ENCODE assay signal across 15 cellular contexts in genomic region chr12:2156333-2156732, GRCh38.
DNase-seq lines count a peak whose midpoint lies in the region; ATAC-seq and TF ChIP-seq lines count a peak whose summit lies in the region.
"Had no signal": no experiment of that assay in that cellular context is flagged by ENCODE, and none has a peak within 500 bp of the region (broad histone marks: within the 10 kb centered on the region; RNA-seq: fewer than 3 reads in every experiment).

No MANE protein-coding gene starts in this region.

- peaks cover 9% of the 10 kb centered on the region for H3K36me3 Mint-ChIP-seq in osteocyte (ENCODE audit: unreplicated experiment)

- TF ChIP-seq CTCF in astrocyte of the spinal cord (IDR thresholded peaks at IDR 0.05; ENCODE audit: low read depth, low read length): no peak
- no peak for TF ChIP-seq CTCF in osteocyte (IDR thresholded peaks at IDR 0.05)

- no peaks in the 10 kb centered on the region for H3K27me3 ChIP-seq in MG63

- no peaks in the 10 kb centered on the region for H3K9me3 ChIP-seq in MG63
- H3K9me3 ChIP-seq: Caco-2, HAP-1 had no signal

- in situ Hi-C loops in astrocyte of the spinal cord (cut with HindIII; ENCODE audit: low sequenced_read_pairs) (no loop called here), G401 (cut with HindIII; ENCODE audit: low sequenced_read_pairs) (no loop called here)

- H3K4me1 Mint-ChIP-seq in osteocyte (ENCODE audit: unreplicated experiment): peaks cover 44% of the 10 kb centered on the region

- H3K27ac Mint-ChIP-seq in osteocyte (ENCODE audit: unreplicated experiment): no peak overlapping the region
- H3K27ac Mint-ChIP-seq: CD4-positive, alpha-beta T cell had no signal

- no peaks in the 10 kb centered on the region for H3K36me3 ChIP-seq in MG63
- H3K36me3 ChIP-seq: HAP-1 had no signal

- no peaks in the 10 kb centered on the region for H3K9me3 Mint-ChIP-seq in osteocyte (ENCODE audit: unreplicated experiment)
- H3K9me3 Mint-ChIP-seq: CD4-positive, alpha-beta T cell had no signal

- H3K4me3 Mint-ChIP-seq in osteocyte (ENCODE audit: unreplicated experiment): no peak overlapping the region
- H3K4me3 Mint-ChIP-seq: CD4-positive, alpha-beta T cell had no signal

- DNase-seq in MG63 (peak; percentile 68), astrocyte of the spinal cord (ENCODE audit: low read depth, low spot score) (peak; percentile 45), fibroblast of peridontal ligament (ENCODE audit: extremely low read depth) (peak; percentile 84), osteocyte (ENCODE audit: extremely low spot score, unreplicated experiment) (no peak), mesenteric fat pad (ENCODE audit: low spot score) (no peak), G401 (ENCODE audit: low spot score) (no peak)
- DNase-seq: ACHN; AML-193; Caco-2; CD4-positive, alpha-beta T cell; GF-D8; GM23248 had no signal

- H3K27me3 Mint-ChIP-seq in osteocyte (ENCODE audit: unreplicated experiment): no peaks in the 10 kb centered on the region

- H3K4me3 ChIP-seq in MG63 (no peak overlapping the region), astrocyte of the spinal cord (ENCODE audit: low read depth, low read length) (no peak overlapping the region)
- H3K4me3 ChIP-seq: GM23248, HAP-1, K562 had no signal

- no peak for ATAC-seq in GM21737 (IDR thresholded peaks at IDR 0.05; ENCODE audit: unreplicated experiment)
- ATAC-seq: K562 had no signal

Comparison
In these comparisons a context has a peak if more than half of its experiments do, and no peak if none do; other contexts are left out.
1. DNase-seq: peak in MG63 (single experiment), astrocyte of the spinal cord (single experiment) and fibroblast of peridontal ligament (single experiment); none in osteocyte (single experiment), mesenteric fat pad (single experiment) and G401 (single experiment).